In the genomic region with DNA sequence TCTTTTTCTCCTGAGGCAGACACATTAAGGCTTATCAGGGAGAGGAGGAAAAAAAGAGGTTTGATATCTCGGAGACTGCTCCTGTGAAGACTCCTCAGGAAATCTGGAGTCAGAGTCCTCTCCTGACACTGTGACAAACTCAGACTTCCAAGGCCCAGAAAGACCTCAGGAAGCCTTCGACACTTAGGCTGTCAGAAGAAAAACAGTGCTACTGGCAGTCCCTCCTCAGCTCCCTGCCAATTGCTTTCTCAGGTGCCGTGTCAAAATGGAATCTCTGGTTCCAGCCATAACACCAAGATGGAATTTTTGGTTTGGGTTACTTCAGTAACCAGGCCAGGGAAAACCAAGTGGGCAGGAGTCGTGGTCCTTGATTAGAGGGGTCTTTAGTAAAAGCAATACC, we compare ENCODE assay signal across 17 cellular contexts. TPM values are rescaled to one million over a fixed set of nuclear protein-coding genes. Genes with fewer than 3 reads are reported as not detected.
DNase-seq lines count a peak whose midpoint lies in the region; ATAC-seq and TF ChIP-seq lines count a peak whose summit lies in the region.
"Had no signal": no experiment of that assay in that cellular context is flagged by ENCODE, and none has a peak within 500 bp of the region (broad histone marks: within the 10 kb centered on the region; RNA-seq: fewer than 3 reads in every experiment).

No MANE protein-coding gene starts in this region.

- H3K4me3 ChIP-seq in upper lobe of left lung, result no peak overlapping the region
- H3K4me3 ChIP-seq in PC-9, result no peak overlapping the region
- H3K4me3 ChIP-seq: body of pancreas, HAP-1, lung, ovary had no signal

- H3K9me3 Mint-ChIP-seq in activated naive CD4-positive, alpha-beta T cell treated with anti-CD3 and anti-CD28 coated beads for 36 hours, result no peaks in the 10 kb centered on the region
- H3K9me3 Mint-ChIP-seq in memory B cell, result no peaks in the 10 kb centered on the region

- POLR2A ChIA-PET in PC-9 (lab: Charles Lee; ENCODE audit: unreplicated experiment), result no interaction called here

- DNase-seq in activated naive CD4-positive, alpha-beta T cell treated with anti-CD3 and anti-CD28 coated beads for 36 hours, result no peak
- no peak for DNase-seq in activated naive CD4-positive, alpha-beta T cell treated with Interleukin-2 at 50 U/mL for 16 hours
- DNase-seq in T-helper 17 cell (no peak), memory B cell (ENCODE audit: low spot score in 2 of 2) (no peak), upper lobe of left lung (no peak), middle frontal gyrus (ENCODE audit: extremely low spot score, low spot score) (no peak), PC-9 (no peak)
- DNase-seq: body of pancreas, DMS53, Kasumi-1, NCI-H1930, SHP77, substantia nigra had no signal

- H3K36me3 Mint-ChIP-seq in activated naive CD4-positive, alpha-beta T cell treated with anti-CD3 and anti-CD28 coated beads for 36 hours (ENCODE audit: low read depth), result peaks cover 12% of the 10 kb centered on the region
- H3K36me3 Mint-ChIP-seq in T-helper 17 cell (ENCODE audit: low read depth) (peaks cover 9% of the 10 kb centered on the region), memory B cell (peaks cover 6% of the 10 kb centered on the region)

- intact Hi-C loops in activated naive CD4-positive, alpha-beta T cell treated with anti-CD3 and anti-CD28 coated beads for 36 hours (cut with micrococcal nuclease), result no loop called here
- intact Hi-C loops in PC-9 (cut with micrococcal nuclease; ENCODE audit: unreplicated experiment), result no loop called here

- H3K27me3 Mint-ChIP-seq in activated naive CD4-positive, alpha-beta T cell treated with anti-CD3 and anti-CD28 coated beads for 36 hours (ENCODE audit: low read depth), result no peaks in the 10 kb centered on the region
- H3K27me3 Mint-ChIP-seq in T-helper 17 cell (no peaks in the 10 kb centered on the region), memory B cell (no peaks in the 10 kb centered on the region)

- 69 to 79% methylated on average over 4 of the region's 4 CpGs for WGBS in upper lobe of left lung, 2 donors

- no peaks in the 10 kb centered on the region for H3K27me3 ChIP-seq in upper lobe of left lung
- no peaks in the 10 kb centered on the region for H3K27me3 ChIP-seq in PC-9 (ENCODE audit: insufficient read depth, low read depth)
- H3K27me3 ChIP-seq: body of pancreas, ovary had no signal

- TF ChIP-seq CTCF in upper lobe of left lung (IDR thresholded peaks at IDR 0.05), result no peak
- TF ChIP-seq CTCF in PC-9 (conservative IDR thresholded peaks at IDR 0.05), result no peak

- H3K9me2 ChIP-seq in PC-9 (ENCODE audit: insufficient read depth), result no peaks in the 10 kb centered on the region

- H3K27ac Mint-ChIP-seq in activated naive CD4-positive, alpha-beta T cell treated with anti-CD3 and anti-CD28 coated beads for 36 hours, result peak overlapping the region; percentile 92
- H3K27ac Mint-ChIP-seq in T-helper 17 cell (peak overlapping the region; percentile 96), memory B cell (peak overlapping the region; percentile 98)

- H3K79me2 ChIP-seq in PC-9 (ENCODE audit: low read depth), result peaks cover 60% of the 10 kb centered on the region

- CTCF ChIA-PET in activated naive CD4-positive, alpha-beta T cell treated with anti-CD3 and anti-CD28 coated beads for 36 hours (lab: Charles Lee), result interaction anchor here (0.9 to 9.1 kb wide), 6 partner anchors 10 to 228 kb away, joined by 3 to 159 read pairs (median 4); no protein-coding TSS in a partner anchor
- CTCF ChIA-PET in PC-9 (lab: Charles Lee), result no interaction called here

- H3K4me1 Mint-ChIP-seq in activated naive CD4-positive, alpha-beta T cell treated with anti-CD3 and anti-CD28 coated beads for 36 hours (ENCODE audit: low read depth), result peaks cover 74% of the 10 kb centered on the region
- H3K4me1 Mint-ChIP-seq in T-helper 17 cell (peaks cover 47% of the 10 kb centered on the region), memory B cell (peaks cover 46% of the 10 kb centered on the region)

- no peak for ATAC-seq in T-helper 17 cell
- no peak for ATAC-seq in memory B cell (ENCODE audit: low read depth)
- no peak for ATAC-seq in upper lobe of left lung (ENCODE audit: low FRiP score in 2 of 2)
- no peak for ATAC-seq in HG02840 (IDR thresholded peaks at IDR 0.05; ENCODE audit: low FRiP score, unreplicated experiment)
- ATAC-seq: body of pancreas had no signal

- no peak for TF ChIP-seq EP300 in upper lobe of left lung (IDR thresholded peaks at IDR 0.05)

- no peak overlapping the region for H3K4me2 ChIP-seq in PC-9

- H4K20me1 ChIP-seq in PC-9 (ENCODE audit: insufficient read depth), result peaks cover 16% of the 10 kb centered on the region

- H3F3A ChIP-seq in PC-9 (ENCODE audit: insufficient read depth, low read depth), result peaks cover 25% of the 10 kb centered on the region; the same call in 1 of the 2 replicates

- no TSS peak for BruUV-seq in PC-9 (replicated peaks; lab: Mats Ljungman, UMichigan)

- H3K4me3 Mint-ChIP-seq in activated naive CD4-positive, alpha-beta T cell treated with anti-CD3 and anti-CD28 coated beads for 36 hours, result peak overlapping the region; percentile 91
- H3K4me3 Mint-ChIP-seq in T-helper 17 cell (peak overlapping the region; percentile 99), memory B cell (peak overlapping the region; percentile 57)

- H3K4me1 ChIP-seq in upper lobe of left lung (peaks cover 40 to 56% (median 47%) of the 10 kb centered on the region in 4 donors), PC-9 (replicated peaks; ENCODE audit: insufficient read depth) (peaks cover 21% of the 10 kb centered on the region)

- TF ChIP-seq POLR2A in upper lobe of left lung (IDR thresholded peaks at IDR 0.05), result no peak

- no peak overlapping the region for H2AFZ ChIP-seq in PC-9

- H3K36me3 ChIP-seq in upper lobe of left lung, result no peaks in the 10 kb centered on the region
- H3K36me3 ChIP-seq in PC-9 (ENCODE audit: low read depth), result no peaks in the 10 kb centered on the region
- H3K36me3 ChIP-seq: HAP-1, ovary had no signal

- H3K27ac ChIP-seq in upper lobe of left lung, result peak overlapping the region in 3 of 4 donors; percentile 41 to 97 (median 49)
- no peak overlapping the region for H3K27ac ChIP-seq in PC-9
- H3K27ac ChIP-seq: body of pancreas, ovary had no signal

- H3K9me3 ChIP-seq in T-helper 17 cell (ENCODE audit: control insufficient read depth, low read length, poor library complexity, severe bottlenecking) (no peaks in the 10 kb centered on the region), upper lobe of left lung (no peaks in the 10 kb centered on the region), PC-9 (ENCODE audit: insufficient read depth, low read depth) (no peaks in the 10 kb centered on the region)
- H3K9me3 ChIP-seq: body of pancreas, HAP-1, ovary had no signal

RNA-seq across cellular contexts. Expression of a gene that starts 4.1 kb away (rescaled TPM):
- 10 to 100 TPM; 44.7 to 55.1 TPM for total RNA-seq in activated naive CD4-positive, alpha-beta T cell treated with anti-CD3 and anti-CD28 coated beads for 36 hours
- total RNA-seq in T-helper 17 cell (100 to 1,000 TPM; 403 to 408 TPM), upper lobe of left lung (100 to 1,000 TPM in 2 of 6 donors, 10 to 100 TPM in 4; 50.6 to 170 (median 60.5) TPM), PC-9 (2021) (23.3 and 31.5 TPM in 2 replicates)

RNA-seq across cellular contexts. Expression of a gene that starts 10.1 kb away (rescaled TPM):
- total RNA-seq in activated naive CD4-positive, alpha-beta T cell treated with anti-CD3 and anti-CD28 coated beads for 36 hours, result not detected
- total RNA-seq in T-helper 17 cell, result not detected
- not detected for total RNA-seq in upper lobe of left lung
- total RNA-seq in PC-9 (2021), result not detected in 2 replicates
- total RNA-seq: body of pancreas, lung, ovary had no signal
